19 cellular contexts compared by ENCODE assay signal in genomic region chr14:54796961-54797360, GRCh38.
A peak's percentile ranks its signal among the peaks of the same experiment; 100 is the strongest.
DNase-seq lines count a peak whose midpoint lies in the region; ATAC-seq, FAIRE-seq and TF ChIP-seq lines count a peak whose summit lies in the region.
"Had no signal": no experiment of that assay in that cellular context is flagged by ENCODE, and none has a peak within 500 bp of the region (broad histone marks: within the 10 kb centered on the region; RNA-seq: fewer than 3 reads in every experiment).

No MANE protein-coding gene starts in this region.

- H4K20me1 ChIP-seq in neural progenitor cell (ENCODE audit: low read depth) = no peaks in the 10 kb centered on the region

- H3F3A ChIP-seq in neural progenitor cell (ENCODE audit: low read depth) = peaks cover 9% of the 10 kb centered on the region

- intact Hi-C loops in heart right ventricle (cut with DNase I) = no loop called here

- peak; percentile 87 for DNase-seq in EH (ENCODE audit: low read depth)
- DNase-seq in RCC 7860 (ENCODE audit: low spot score) = peak; percentile 49
- DNase-seq in coronary artery (ENCODE audit: low spot score) = peak; percentile 14
- peak; percentile 60 for DNase-seq in kidney glomerular epithelial cell (lab: John Stamatoyannopoulos, UW)
- no peak for DNase-seq in NCI-H510A treated with DMSO at 0.1 percent for 48 hours (lab: John Stamatoyannopoulos, UW)
- no peak for DNase-seq in neural progenitor cell (ENCODE audit: low spot score)
- DNase-seq in heart right ventricle = no peak
- DNase-seq in stimulated activated CD4-positive, alpha-beta T cell treated with anti-CD3 and anti-CD28 coated beads, Interleukin-1b, Interleukin-23, amount 100 ng/mL, for 48 hours = no peak
- DNase-seq: activated CD8-positive, alpha-beta T cell treated with anti-CD3 and anti-CD28 coated beads for 36 hours; C1 segment of cervical spinal cord; effector CD4-positive, alpha-beta T cell; NCI-H1436 treated with DMSO at 0.1 percent for 48 hours; NCI-H345; small intestine; uterus had no signal

- H3K4me2 ChIP-seq in neural progenitor cell = no peak overlapping the region
- H3K4me2 ChIP-seq: KMS-11 had no signal

- H3K36me3 Mint-ChIP-seq in neural progenitor cell = peaks cover 4% of the 10 kb centered on the region

- no peak overlapping the region for H3K27ac Mint-ChIP-seq in neural progenitor cell
- H3K27ac Mint-ChIP-seq: activated CD8-positive, alpha-beta T cell treated with anti-CD3 and anti-CD28 coated beads for 36 hours; stimulated activated naive CD8-positive, alpha-beta T cell treated with anti-CD3 and anti-CD28 coated beads, Interleukin-15, Interleukin-2, amounts not matched to agents 100 ng/mL and 50 ng/mL, for 24 hours had no signal

- no peak overlapping the region for H2AFZ ChIP-seq in neural progenitor cell (replicated peaks)

- no peaks in the 10 kb centered on the region for H3K9me3 ChIP-seq in neural progenitor cell (ENCODE audit: low read depth)
- peaks cover 0 to 12% (median 6%) of the 10 kb centered on the region in 11 donors for H3K9me3 ChIP-seq in heart right ventricle

- peaks cover 17% of the 10 kb centered on the region for H3K9me3 Mint-ChIP-seq in neural progenitor cell
- H3K9me3 Mint-ChIP-seq: stimulated activated naive CD8-positive, alpha-beta T cell treated with anti-CD3 and anti-CD28 coated beads, Interleukin-15, Interleukin-2, amounts not matched to agents 100 ng/mL and 50 ng/mL, for 24 hours had no signal

- H3K36me3 ChIP-seq in neural progenitor cell (no peaks in the 10 kb centered on the region), heart right ventricle (peaks cover 0 to 11% (median 0%) of the 10 kb centered on the region in 9 donors)
- H3K36me3 ChIP-seq: uterus had no signal

- no peak for ATAC-seq in heart right ventricle
- ATAC-seq: activated CD8-positive, alpha-beta T cell treated with anti-CD3 and anti-CD28 coated beads for 36 hours had no signal

- no peaks in the 10 kb centered on the region for H3K79me2 ChIP-seq in neural progenitor cell (ENCODE audit: low read depth)

- peaks cover 12% of the 10 kb centered on the region for H3K27me3 Mint-ChIP-seq in neural progenitor cell (ENCODE audit: insufficient read depth, low read depth)

- no peaks in the 10 kb centered on the region for H3K27me3 ChIP-seq in neural progenitor cell
- no peaks in the 10 kb centered on the region for H3K27me3 ChIP-seq in heart right ventricle
- H3K27me3 ChIP-seq: uterus had no signal

- FAIRE-seq in RCC 7860 (lab: Jason Lieb, UNC) = no peak
- FAIRE-seq: H1, small intestine had no signal

- H3K27ac ChIP-seq in coronary artery = no peak overlapping the region
- no peak overlapping the region for H3K27ac ChIP-seq in neural progenitor cell
- no peak overlapping the region for H3K27ac ChIP-seq in heart right ventricle
- H3K27ac ChIP-seq: KMS-11, SK-N-MC, uterus had no signal

- TF ChIP-seq CTCF in coronary artery (IDR thresholded peaks at IDR 0.05) (no peak), neural progenitor cell (IDR thresholded peaks at IDR 0.05) (no peak), heart right ventricle (IDR thresholded peaks at IDR 0.05) (no peak)

- H3K4me1 ChIP-seq in neural progenitor cell = peaks cover 21% of the 10 kb centered on the region
- H3K4me1 ChIP-seq in heart right ventricle = peaks cover 0 to 8% (median 0%) of the 10 kb centered on the region in 9 donors
- H3K4me1 ChIP-seq: uterus had no signal

- H3K9ac ChIP-seq in neural progenitor cell = no peak overlapping the region
- H3K9ac ChIP-seq: KMS-11 had no signal

- peaks cover 25% of the 10 kb centered on the region for H3K4me1 Mint-ChIP-seq in neural progenitor cell

- no peak overlapping the region for H3K4me3 Mint-ChIP-seq in neural progenitor cell
- H3K4me3 Mint-ChIP-seq: activated CD8-positive, alpha-beta T cell treated with anti-CD3 and anti-CD28 coated beads for 36 hours; stimulated activated naive CD8-positive, alpha-beta T cell treated with anti-CD3 and anti-CD28 coated beads, Interleukin-15, Interleukin-2, amounts not matched to agents 100 ng/mL and 50 ng/mL, for 24 hours had no signal

- H3K4me3 ChIP-seq in coronary artery = no peak overlapping the region
- H3K4me3 ChIP-seq in neural progenitor cell = no peak overlapping the region
- no peak overlapping the region for H3K4me3 ChIP-seq in heart right ventricle
- H3K4me3 ChIP-seq: SK-N-MC, uterus had no signal

Comparison
In these comparisons a context has a peak if more than half of its experiments do, and no peak if none do; other contexts are left out.
1. DNase-seq: peak in EH (single experiment), RCC 7860 (single experiment), coronary artery (single experiment) and kidney glomerular epithelial cell (single experiment); none in NCI-H510A treated with DMSO at 0.1 percent for 48 hours (single experiment), neural progenitor cell (single experiment), heart right ventricle (0 of 2) and stimulated activated CD4-positive, alpha-beta T cell treated with anti-CD3 and anti-CD28 coated beads, Interleukin-1b, Interleukin-23, amount 100 ng/mL, for 48 hours (single experiment).